Comparison of ENCODE assay signal across 19 cellular contexts in genomic region chr7:20484366-20484765, GRCh38.
"Had no signal": no experiment of that assay in that cellular context is flagged by ENCODE, and none has a peak within 500 bp of the region (broad histone marks: within the 10 kb centered on the region; RNA-seq: fewer than 3 reads in every experiment).

No MANE protein-coding gene starts in this region.

- H3K27me3 Mint-ChIP-seq: activated CD4-positive, alpha-beta T cell treated with anti-CD3 and anti-CD28 coated beads, Interleukin-2, amount 10 ng/mL, durations not matched to agents 7 days and 5 days; activated naive CD8-positive, alpha-beta T cell treated with anti-CD3 and anti-CD28 coated beads, Interleukin-2, amount 10 ng/mL, durations not matched to agents 7 days and 5 days; memory B cell had no signal

- H3K36me3 ChIP-seq: brain microvascular endothelial cell, left ventricle myocardium inferior, thyroid gland had no signal

- H3K27me3 ChIP-seq: brain microvascular endothelial cell, hepatocyte, thyroid gland had no signal

- H3K4me1 ChIP-seq: left ventricle myocardium inferior, thyroid gland had no signal

- H3K4me3 Mint-ChIP-seq: activated CD4-positive, alpha-beta T cell treated with anti-CD3 and anti-CD28 coated beads, Interleukin-2, amount 10 ng/mL, durations not matched to agents 7 days and 5 days; activated naive CD8-positive, alpha-beta T cell treated with anti-CD3 and anti-CD28 coated beads, Interleukin-2, amount 10 ng/mL, durations not matched to agents 7 days and 5 days; memory B cell; natural killer cell; stimulated activated memory B cell treated with anti-CD40 and anti-IgM and Interleukin-4, amounts not matched to agents 10 μg/mL and 1 μg/mL and 100 μg/mL, for 72 hours had no signal

- H3K4me1 Mint-ChIP-seq: activated CD4-positive, alpha-beta T cell treated with anti-CD3 and anti-CD28 coated beads, Interleukin-2, amount 10 ng/mL, durations not matched to agents 7 days and 5 days; activated naive CD8-positive, alpha-beta T cell treated with anti-CD3 and anti-CD28 coated beads, Interleukin-2, amount 10 ng/mL, durations not matched to agents 7 days and 5 days; memory B cell; natural killer cell; stimulated activated memory B cell treated with anti-CD40 and anti-IgM and Interleukin-4, amounts not matched to agents 10 μg/mL and 1 μg/mL and 100 μg/mL, for 72 hours had no signal

- H3K4me3 ChIP-seq: hepatocyte, left ventricle myocardium inferior, thyroid gland had no signal

- H3K27ac ChIP-seq: brain microvascular endothelial cell, hepatocyte, left ventricle myocardium inferior, thyroid gland had no signal

- H3K27ac Mint-ChIP-seq: activated CD4-positive, alpha-beta T cell treated with anti-CD3 and anti-CD28 coated beads, Interleukin-2, amount 10 ng/mL, durations not matched to agents 7 days and 5 days; activated naive CD8-positive, alpha-beta T cell treated with anti-CD3 and anti-CD28 coated beads, Interleukin-2, amount 10 ng/mL, durations not matched to agents 7 days and 5 days; memory B cell; natural killer cell; stimulated activated memory B cell treated with anti-CD40 and anti-IgM and Interleukin-4, amounts not matched to agents 10 μg/mL and 1 μg/mL and 100 μg/mL, for 72 hours had no signal

- H3K9me3 ChIP-seq: thyroid gland had no signal

- H3K36me3 Mint-ChIP-seq: activated naive CD8-positive, alpha-beta T cell treated with anti-CD3 and anti-CD28 coated beads, Interleukin-2, amount 10 ng/mL, durations not matched to agents 7 days and 5 days had no signal

- DNase-seq: activated CD4-positive, alpha-beta T cell treated with anti-CD3 and anti-CD28 coated beads, Interleukin-2, amount 10 ng/mL, durations not matched to agents 7 days and 5 days; activated CD4-positive, CD25-positive, alpha-beta regulatory T cell; activated CD8-positive, alpha-beta memory T cell treated with anti-CD3 and anti-CD28 coated beads for 24 hours; activated gamma-delta T cell treated with Interleukin-2 at 50 U/mL for 16 hours; activated naive CD8-positive, alpha-beta T cell treated with anti-CD3 and anti-CD28 coated beads, Interleukin-2, amount 10 ng/mL, durations not matched to agents 7 days and 5 days; anterior cingulate cortex; brain microvascular endothelial cell; cortex of kidney; effector memory CD4-positive, alpha-beta T cell; islet precursor cell; left ventricle myocardium inferior; natural killer cell; posterior cingulate gyrus; stimulated activated CD4-positive, alpha-beta T cell treated with anti-CD3 and anti-CD28 coated beads, Interleukin-2, amount 100 ng/mL, for 48 hours; T-helper 2 cell; thyroid gland had no signal

- ATAC-seq: natural killer cell; stimulated activated memory B cell treated with anti-CD40 and anti-IgM and Interleukin-4, amounts not matched to agents 10 μg/mL and 1 μg/mL and 100 μg/mL, for 72 hours had no signal
